ENCODE assay signal across 10 cellular contexts in genomic region chr12:92735131-92735721, GRCh38. TPM values are rescaled to one million over a fixed set of nuclear protein-coding genes. Genes with fewer than 3 reads are reported as not detected.
DNase-seq lines count a peak whose midpoint lies in the region; ATAC-seq and TF ChIP-seq lines count a peak whose summit lies in the region.
"Had no signal": no experiment of that assay in that cellular context is flagged by ENCODE, and none has a peak within 500 bp of the region (broad histone marks: within the 10 kb centered on the region; RNA-seq: fewer than 3 reads in every experiment).

No MANE protein-coding gene starts in this region.

- no peak overlapping the region for H3K27ac Mint-ChIP-seq in activated T-helper 2 cell treated with anti-CD3 and anti-CD28 coated beads, Interferon-gamma antibody, Interleukin-2, Interleukin-4, amounts not matched to agents 10 μg/mL and 5 μg/mL and 100 μg/mL, durations not matched to agents 14 hours and 24 hours and 36 hours
- H3K27ac Mint-ChIP-seq: activated B cell treated with CpG ODN at 0.5 μM for 24 hours, type B pancreatic cell had no signal

- no peak overlapping the region for H3K4me3 Mint-ChIP-seq in activated T-helper 2 cell treated with anti-CD3 and anti-CD28 coated beads, Interferon-gamma antibody, Interleukin-2, Interleukin-4, amounts not matched to agents 10 μg/mL and 5 μg/mL and 100 μg/mL, durations not matched to agents 14 hours and 24 hours and 36 hours (ENCODE audit: low read depth)
- H3K4me3 Mint-ChIP-seq: activated B cell treated with CpG ODN at 0.5 μM for 24 hours, type B pancreatic cell had no signal

- DNase-seq in DMS79 treated with DMSO at 0.1 percent for 48 hours (lab: John Stamatoyannopoulos, UW) (peak; percentile 83), NCI-H2029 (lab: John Stamatoyannopoulos, UW) (peak; percentile 83), cardiac fibroblast (ENCODE audit: low read depth in 2 of 2) (peak; percentile 91 to 98), mucosa of descending colon (no peak), NCI-H1930 (lab: John Stamatoyannopoulos, UW) (no peak)
- no peak for DNase-seq in activated T-helper 2 cell treated with anti-CD3 and anti-CD28 coated beads, Interferon-gamma antibody, Interleukin-2, Interleukin-4, amounts not matched to agents 10 μg/mL and 5 μg/mL and 100 μg/mL, durations not matched to agents 14 hours and 24 hours and 36 hours (ENCODE audit: low spot score)
- DNase-seq: activated B cell treated with CpG ODN at 0.5 μM for 24 hours had no signal

- no peaks in the 10 kb centered on the region for H3K36me3 ChIP-seq in mucosa of descending colon (ENCODE audit: low read depth)

- H3K27me3 Mint-ChIP-seq in activated T-helper 2 cell treated with anti-CD3 and anti-CD28 coated beads, Interferon-gamma antibody, Interleukin-2, Interleukin-4, amounts not matched to agents 10 μg/mL and 5 μg/mL and 100 μg/mL, durations not matched to agents 14 hours and 24 hours and 36 hours (ENCODE audit: low read depth), result peaks cover 7% of the 10 kb centered on the region
- H3K27me3 Mint-ChIP-seq: activated B cell treated with CpG ODN at 0.5 μM for 24 hours had no signal

- H3K9me3 ChIP-seq in mucosa of descending colon, result no peaks in the 10 kb centered on the region

- TF ChIP-seq CTCF in cardiac fibroblast (IDR thresholded peaks at IDR 0.05; ENCODE audit: low read depth, low read length), result no peak
- TF ChIP-seq CTCF in mucosa of descending colon (IDR thresholded peaks at IDR 0.05), result no peak

- H3K9me3 Mint-ChIP-seq in activated T-helper 2 cell treated with anti-CD3 and anti-CD28 coated beads, Interferon-gamma antibody, Interleukin-2, Interleukin-4, amounts not matched to agents 10 μg/mL and 5 μg/mL and 100 μg/mL, durations not matched to agents 14 hours and 24 hours and 36 hours, result no peaks in the 10 kb centered on the region
- H3K9me3 Mint-ChIP-seq: activated B cell treated with CpG ODN at 0.5 μM for 24 hours had no signal

- no peaks in the 10 kb centered on the region for H3K4me1 ChIP-seq in mucosa of descending colon (ENCODE audit: low read depth)

- no peak overlapping the region for H3K4me3 ChIP-seq in cardiac fibroblast (replicated peaks in 1 of 2; ENCODE audit: low read depth in 2 of 2, low read length in 2 of 2)
- H3K4me3 ChIP-seq in mucosa of descending colon, result no peak overlapping the region

- H3K4me1 Mint-ChIP-seq in activated T-helper 2 cell treated with anti-CD3 and anti-CD28 coated beads, Interferon-gamma antibody, Interleukin-2, Interleukin-4, amounts not matched to agents 10 μg/mL and 5 μg/mL and 100 μg/mL, durations not matched to agents 14 hours and 24 hours and 36 hours (ENCODE audit: low read depth), result no peaks in the 10 kb centered on the region
- H3K4me1 Mint-ChIP-seq: activated B cell treated with CpG ODN at 0.5 μM for 24 hours had no signal

- no peaks in the 10 kb centered on the region for H3K36me3 Mint-ChIP-seq in activated T-helper 2 cell treated with anti-CD3 and anti-CD28 coated beads, Interferon-gamma antibody, Interleukin-2, Interleukin-4, amounts not matched to agents 10 μg/mL and 5 μg/mL and 100 μg/mL, durations not matched to agents 14 hours and 24 hours and 36 hours (ENCODE audit: low read depth)
- H3K36me3 Mint-ChIP-seq: type B pancreatic cell had no signal

- ATAC-seq in mucosa of descending colon, result peak; percentile 57
- ATAC-seq in GM18909 (IDR thresholded peaks at IDR 0.05; ENCODE audit: poor library complexity, unreplicated experiment), result no peak
- no peak for ATAC-seq in GM21576 (IDR thresholded peaks at IDR 0.05; ENCODE audit: unreplicated experiment)

- intact Hi-C loops in mucosa of descending colon (cut with DNase I, micrococcal nuclease), result no loop called here
- intact Hi-C loops in activated T-helper 2 cell treated with anti-CD3 and anti-CD28 coated beads, Interferon-gamma antibody, Interleukin-2, Interleukin-4, amounts not matched to agents 10 μg/mL and 5 μg/mL and 100 μg/mL, durations not matched to agents 14 hours and 24 hours and 36 hours (cut with micrococcal nuclease), result no loop called here

RNA-seq across cellular contexts. Expression of gene PLEKHG7, which starts 32.4 kb away (rescaled TPM):
- total RNA-seq in mucosa of descending colon, result 1 to 10 TPM; 1.2 to 2.7 (median 1.3) TPM
- not detected in 2 replicates for total RNA-seq in activated T-helper 2 cell treated with anti-CD3 and anti-CD28 coated beads, Interferon-gamma antibody, Interleukin-2, Interleukin-4, amounts not matched to agents 10 μg/mL and 5 μg/mL and 100 μg/mL, durations not matched to agents 14 hours and 24 hours and 36 hours

Comparison
In these comparisons a context has a peak if more than half of its experiments do, and no peak if none do; other contexts are left out.
1. DNase-seq: peak in DMS79 treated with DMSO at 0.1 percent for 48 hours (single experiment), NCI-H2029 (single experiment) and cardiac fibroblast (2 of 2); none in mucosa of descending colon (0 of 3), activated T-helper 2 cell treated with anti-CD3 and anti-CD28 coated beads, Interferon-gamma antibody, Interleukin-2, Interleukin-4, amounts not matched to agents 10 μg/mL and 5 μg/mL and 100 μg/mL, durations not matched to agents 14 hours and 24 hours and 36 hours (single experiment) and NCI-H1930 (0 of 2).